8 cellular contexts compared by ENCODE assay signal in genomic region chr7:157386979-157387800, GRCh38. TPM values are rescaled to one million over a fixed set of nuclear protein-coding genes. Genes with fewer than 3 reads are reported as not detected.
DNase-seq lines count a peak whose midpoint lies in the region; ATAC-seq and TF ChIP-seq lines count a peak whose summit lies in the region.

No MANE protein-coding gene starts in this region.

- in situ Hi-C loops in Caki2 (cut with HindIII; ENCODE audit: low pct_unique_long_range_greater_than_20kb, low sequenced_read_pairs): no loop called here

- peaks cover 7% of the 10 kb centered on the region for H3K4me1 Mint-ChIP-seq in neural crest cell

- no peak overlapping the region for H2AFZ ChIP-seq in PC-9

- no peak for TF ChIP-seq EP300 in stomach (IDR thresholded peaks at IDR 0.05)

- H3K4me3 ChIP-seq in PC-9 (no peak overlapping the region), fibroblast of mammary gland (ENCODE audit: control insufficient read depth, low read depth, low read length) (no peak overlapping the region), stomach (no peak overlapping the region)

- peak; percentile 60 for DNase-seq in Caki2 (ENCODE audit: low read depth)
- DNase-seq in HT-29 (ENCODE audit: low spot score): peak; percentile 80
- DNase-seq in PC-9: peak; percentile 55 to 73
- peak; percentile 79 for DNase-seq in activated T-cell treated with anti-CD3 and anti-CD28 coated beads, Interleukin-2, amount 50 U/mL, for 1 hour
- DNase-seq in fibroblast of mammary gland (ENCODE audit: low read depth): peak; percentile 83
- DNase-seq in neural crest cell (ENCODE audit: low read depth, low spot score): peak; percentile 75
- DNase-seq in stomach: peak; percentile 86

- H3F3A ChIP-seq in PC-9 (ENCODE audit: insufficient read depth, low read depth): peaks cover 78% of the 10 kb centered on the region

- BruUV-seq in PC-9 (replicated peaks; lab: Mats Ljungman, UMichigan): no TSS peak

- WGBS in stomach, 5 donors: 47 to 61% (median 56%) methylated on average over 23 of the region's 23 CpGs

- H3K27me3 ChIP-seq in PC-9 (ENCODE audit: insufficient read depth, low read depth) (no peaks in the 10 kb centered on the region), stomach (no peaks in the 10 kb centered on the region)

- H3K9me3 Mint-ChIP-seq in neural crest cell: no peaks in the 10 kb centered on the region

- POLR2A ChIA-PET in PC-9 (lab: Charles Lee; ENCODE audit: unreplicated experiment): no interaction called here

- H3K4me3 Mint-ChIP-seq in neural crest cell: peak overlapping the region; percentile 23

- H3K36me3 Mint-ChIP-seq in neural crest cell (ENCODE audit: low read depth): peaks cover 10% of the 10 kb centered on the region

- no peaks in the 10 kb centered on the region for H3K27me3 Mint-ChIP-seq in neural crest cell (ENCODE audit: low read depth)

- peaks cover 63% of the 10 kb centered on the region for H3K79me2 ChIP-seq in PC-9 (ENCODE audit: low read depth)

- H3K9me3 ChIP-seq in PC-9 (ENCODE audit: insufficient read depth, low read depth) (no peaks in the 10 kb centered on the region), stomach (no peaks in the 10 kb centered on the region)

- no peak overlapping the region for H3K4me2 ChIP-seq in PC-9

- no peaks in the 10 kb centered on the region for H3K9me2 ChIP-seq in PC-9 (ENCODE audit: insufficient read depth)

- H3K36me3 ChIP-seq in PC-9 (ENCODE audit: low read depth) (peaks cover 53% of the 10 kb centered on the region), stomach (peaks cover 29 to 77% (median 72%) of the 10 kb centered on the region in 4 donors)

- peaks cover 84% of the 10 kb centered on the region for H4K20me1 ChIP-seq in PC-9 (ENCODE audit: insufficient read depth)

- no peak for TF ChIP-seq POLR2A in stomach (IDR thresholded peaks at IDR 0.05)

- H3K27ac Mint-ChIP-seq in neural crest cell (ENCODE audit: unreplicated experiment): no peak overlapping the region

- TF ChIP-seq CTCF in PC-9 (conservative IDR thresholded peaks at IDR 0.05) (peak; percentile 98), fibroblast of mammary gland (conservative IDR thresholded peaks at IDR 0.05; ENCODE audit: control insufficient read depth, insufficient read depth, low read depth, low read length) (peak; percentile 82), neural crest cell (conservative IDR thresholded peaks at IDR 0.05) (peak; percentile 96), stomach (IDR thresholded peaks at IDR 0.05) (peak in 5 of 7 experiments; percentile 78 to 91 (median 79))

- no peak overlapping the region for H3K27ac ChIP-seq in PC-9
- H3K27ac ChIP-seq in stomach: peak overlapping the region in 4 of 5 donors; percentile 47 to 59 (median 52)

- ATAC-seq in GM19467 (IDR thresholded peaks at IDR 0.05; ENCODE audit: unreplicated experiment): peak; percentile 85

- intact Hi-C loops in PC-9 (cut with micrococcal nuclease; ENCODE audit: unreplicated experiment): loop anchor here (5.0 kb wide), 1 partner anchor 415 kb away; no protein-coding TSS in a partner anchor
- intact Hi-C loops in stomach (cut with DNase I; ENCODE audit: low total_unique reads): no loop called here

- CTCF ChIA-PET in PC-9 (lab: Charles Lee): interaction anchor here (0.6 kb wide), 1 partner anchor 122 kb away, joined by 3 read pairs; no protein-coding TSS in a partner anchor

- H3K4me1 ChIP-seq in PC-9 (replicated peaks; ENCODE audit: insufficient read depth) (no peaks in the 10 kb centered on the region), stomach (peaks cover 0 to 54% (median 15%) of the 10 kb centered on the region in 4 donors)

RNA-seq across cellular contexts. Expression of gene DNAJB6, which starts 50.4 kb away (rescaled TPM):
- total RNA-seq in Caki2 (2014; rRNA removed; shearing (Covaris generic); ENCODE audit: low replicate concordance): 81.2 and 101 TPM in 2 replicates
- 43.8 and 48.2 TPM in 2 replicates for total RNA-seq in HT-29 (2014; rRNA removed; shearing (Covaris generic))
- total RNA-seq in PC-9 (2021) (137 and 182 TPM in 2 replicates), neural crest cell (102 and 107 TPM in 2 replicates), stomach (100 to 1,000 TPM in 2 of 5 donors, 10 to 100 TPM in 3; 48.7 to 233 (median 99.1) TPM)
- 10 to 100 TPM; 58.3 to 67.7 (median 63.1) TPM for polyA plus RNA-seq in stomach
